Comparison of ENCODE assay signal across 9 cellular contexts in genomic region chr4:73450398-73451004, GRCh38. TPM values are rescaled to one million over a fixed set of nuclear protein-coding genes. Genes with fewer than 3 reads are reported as not detected.
DNase-seq lines count a peak whose midpoint lies in the region; ATAC-seq, FAIRE-seq and TF ChIP-seq lines count a peak whose summit lies in the region.
"Had no signal": no experiment of that assay in that cellular context is flagged by ENCODE, and none has a peak within 500 bp of the region (broad histone marks: within the 10 kb centered on the region; RNA-seq: fewer than 3 reads in every experiment).

No MANE protein-coding gene starts in this region.

- no peak for ATAC-seq in HG02798 (IDR thresholded peaks at IDR 0.05; ENCODE audit: poor library complexity, unreplicated experiment)
- ATAC-seq in left colon, result no peak

- no peak overlapping the region for H3K4ac ChIP-seq in mesendoderm (ENCODE audit: low read depth, low read length)

- peak overlapping the region; percentile 3 for H3K27ac ChIP-seq in mesendoderm (ENCODE audit: low read depth, low read length)

- H3K79me1 ChIP-seq in mesendoderm (ENCODE audit: low read length), result no peaks in the 10 kb centered on the region

- H3K9ac ChIP-seq in mesendoderm (ENCODE audit: low read length), result no peak overlapping the region

- no peaks in the 10 kb centered on the region for H3K79me2 ChIP-seq in mesendoderm (ENCODE audit: control insufficient read depth, insufficient read depth, low read length)

- no peak overlapping the region for H3K56ac ChIP-seq in mesendoderm (ENCODE audit: low read length)

- H3K27me3 ChIP-seq in bronchial epithelial cell (ENCODE audit: control insufficient read depth, insufficient read depth, low read length) (no peaks in the 10 kb centered on the region), mesendoderm (ENCODE audit: insufficient read depth, low read length, poor library complexity) (no peaks in the 10 kb centered on the region)

- H3K4me3 ChIP-seq in bronchial epithelial cell (ENCODE audit: low read depth, low read length), result no peak overlapping the region
- H3K4me3 ChIP-seq in mesendoderm (ENCODE audit: low read length), result no peak overlapping the region

- no peak overlapping the region for H3K4me2 ChIP-seq in mesendoderm (ENCODE audit: low read length)

- no peak overlapping the region for H4K8ac ChIP-seq in mesendoderm (ENCODE audit: low read depth, low read length)

- H2BK15ac ChIP-seq in mesendoderm (replicated peaks; ENCODE audit: low read depth), result no peak overlapping the region

- TF ChIP-seq CTCF in bronchial epithelial cell (IDR thresholded peaks at IDR 0.05; ENCODE audit: insufficient read depth, low read length, severe bottlenecking), result no peak

- peak; percentile 36 for FAIRE-seq in bronchial epithelial cell (lab: Jason Lieb, UNC)

- WGBS in mesendoderm (ENCODE audit: extremely low coverage, insufficient coverage, low lambda C conversion rate), result no CpG with 5 or more reads among the region's 9 CpGs

- H3K23ac ChIP-seq in mesendoderm (ENCODE audit: low read length), result no peak overlapping the region

- no peak overlapping the region for H2AK5ac ChIP-seq in mesendoderm (ENCODE audit: low read length)

- H4K5ac ChIP-seq in mesendoderm (ENCODE audit: low read length), result no peak overlapping the region

- H3K36me3 ChIP-seq in bronchial epithelial cell (ENCODE audit: control insufficient read depth, insufficient read depth, low read length) (no peaks in the 10 kb centered on the region), mesendoderm (ENCODE audit: control insufficient read depth, insufficient read depth, low read length) (no peaks in the 10 kb centered on the region)

- H2BK5ac ChIP-seq in mesendoderm (ENCODE audit: low read length), result no peak overlapping the region

- H3K18ac ChIP-seq in mesendoderm (ENCODE audit: low read length), result peak overlapping the region; percentile 45

- no peak overlapping the region for H2BK120ac ChIP-seq in mesendoderm (ENCODE audit: low read depth, low read length)

- DNase-seq in EH (ENCODE audit: low read depth) (peak; percentile 92), NCI-H2081 treated with DMSO at 0.1 percent for 48 hours (lab: John Stamatoyannopoulos, UW) (peak; percentile 56), bronchial epithelial cell (ENCODE audit: low read depth) (peak; percentile 73), mesendoderm (peak; percentile 85), mucosa of gallbladder (ENCODE audit: low spot score) (no peak), cortex of kidney (lab: John Stamatoyannopoulos, UW) (no peak), left colon (no peak)

- intact Hi-C loops in left colon (cut with DNase I, micrococcal nuclease), result no loop called here

- H3K4me1 ChIP-seq in mesendoderm (ENCODE audit: control insufficient read depth, low read depth, low read length), result peaks cover 7% of the 10 kb centered on the region

RNA-seq across cellular contexts. Expression of gene AFP, which starts 14.5 kb away (rescaled TPM):
- total RNA-seq in bronchial epithelial cell, result not detected in 2 replicates
- 9.5 TPM for polyA plus RNA-seq in mesendoderm (2013, experiment 1 of 2)
- 10.3 TPM for polyA plus RNA-seq in mesendoderm (2013, experiment 2 of 2)
- 2.4 TPM for total RNA-seq in mucosa of gallbladder
- not detected for total RNA-seq in left colon
- total RNA-seq: glomerular endothelial cell had no signal

RNA-seq across cellular contexts. Expression of gene AFM, which starts 31.0 kb away (rescaled TPM):
- total RNA-seq in bronchial epithelial cell (not detected in 2 replicates), mucosa of gallbladder (0.35 TPM), left colon (not detected)
- not detected for polyA plus RNA-seq in mesendoderm (2013, experiment 1 of 2)
- polyA plus RNA-seq in mesendoderm (2013, experiment 2 of 2), result not detected
- total RNA-seq: glomerular endothelial cell had no signal

RNA-seq across cellular contexts. Expression of gene ALB, which starts 46.4 kb away (rescaled TPM):
- total RNA-seq in bronchial epithelial cell (not detected in 2 replicates), mucosa of gallbladder (83.2 TPM), left colon (not detected)
- polyA plus RNA-seq in mesendoderm (2013, experiment 1 of 2), result 0.56 TPM
- 0.53 TPM for polyA plus RNA-seq in mesendoderm (2013, experiment 2 of 2)
- total RNA-seq: glomerular endothelial cell had no signal

Comparison
In these comparisons a context has a peak if more than half of its experiments do, and no peak if none do; other contexts are left out.
1. DNase-seq: peak in EH (single experiment), NCI-H2081 treated with DMSO at 0.1 percent for 48 hours (single experiment), bronchial epithelial cell (single experiment) and mesendoderm (single experiment); none in mucosa of gallbladder (single experiment), cortex of kidney (single experiment) and left colon (0 of 2).
2. RNA of gene ALB, which starts 46.4 kb away (total RNA-seq): 83.2 TPM in mucosa of gallbladder (single experiment); not detected in left colon and not detected in bronchial epithelial cell; every median in the first group is over 10 times any median in the second.